ENCODE assay signal across 1 cellular context in the genomic region with DNA sequence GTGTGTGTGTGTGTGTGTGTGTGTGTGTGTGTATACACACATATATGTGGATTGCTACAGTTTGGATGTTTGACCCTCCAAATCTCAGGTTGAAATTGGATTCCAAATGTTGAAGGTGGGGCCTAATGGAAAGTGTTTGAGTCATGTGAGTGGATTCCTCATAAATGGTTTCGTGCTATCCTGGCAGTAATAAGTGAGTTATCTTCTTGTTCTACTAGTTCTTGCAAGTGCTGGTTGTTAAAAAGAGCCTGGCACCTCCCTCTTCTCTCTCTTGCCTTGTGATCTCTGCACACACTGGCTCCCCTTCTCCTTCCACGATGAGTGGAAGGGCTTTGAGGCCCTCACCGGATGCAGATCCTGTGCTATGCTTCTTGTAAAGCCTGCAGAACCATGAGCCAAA.
TF ChIP-seq lines count a peak whose summit lies in the region.

No MANE protein-coding gene starts in this region.

TF ChIP-seq in H1, 55 proteins besides CTCF, POLR2A, EP300 and RAD21 (continued from another document):
- TF ChIP-seq, protein P1, sequence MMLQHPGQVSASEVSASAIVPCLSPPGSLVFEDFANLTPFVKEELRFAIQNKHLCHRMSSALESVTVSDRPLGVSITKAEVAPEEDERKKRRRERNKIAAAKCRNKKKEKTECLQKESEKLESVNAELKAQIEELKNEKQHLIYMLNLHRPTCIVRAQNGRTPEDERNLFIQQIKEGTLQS (IDR thresholded peaks at IDR 0.05; ENCODE audit: insufficient read depth, low read depth, low read length): no peak
- TF ChIP-seq CBX5 (IDR thresholded peaks at IDR 0.05; ENCODE audit: low read depth, low read length) (no peak), CREB1 (IDR thresholded peaks at IDR 0.05) (no peak), GTF2F1 (IDR thresholded peaks at IDR 0.05; ENCODE audit: borderline replicate concordance, low read depth, low read length) (no peak), RXRA (IDR thresholded peaks at IDR 0.05; ENCODE audit: insufficient read depth, low read depth, low read length) (no peak), TEAD4 (IDR thresholded peaks at IDR 0.05; ENCODE audit: low read depth, low read length) (no peak), CEBPB (IDR thresholded peaks at IDR 0.05; ENCODE audit: low read depth, low read length) (no peak)
